In the genomic region with DNA sequence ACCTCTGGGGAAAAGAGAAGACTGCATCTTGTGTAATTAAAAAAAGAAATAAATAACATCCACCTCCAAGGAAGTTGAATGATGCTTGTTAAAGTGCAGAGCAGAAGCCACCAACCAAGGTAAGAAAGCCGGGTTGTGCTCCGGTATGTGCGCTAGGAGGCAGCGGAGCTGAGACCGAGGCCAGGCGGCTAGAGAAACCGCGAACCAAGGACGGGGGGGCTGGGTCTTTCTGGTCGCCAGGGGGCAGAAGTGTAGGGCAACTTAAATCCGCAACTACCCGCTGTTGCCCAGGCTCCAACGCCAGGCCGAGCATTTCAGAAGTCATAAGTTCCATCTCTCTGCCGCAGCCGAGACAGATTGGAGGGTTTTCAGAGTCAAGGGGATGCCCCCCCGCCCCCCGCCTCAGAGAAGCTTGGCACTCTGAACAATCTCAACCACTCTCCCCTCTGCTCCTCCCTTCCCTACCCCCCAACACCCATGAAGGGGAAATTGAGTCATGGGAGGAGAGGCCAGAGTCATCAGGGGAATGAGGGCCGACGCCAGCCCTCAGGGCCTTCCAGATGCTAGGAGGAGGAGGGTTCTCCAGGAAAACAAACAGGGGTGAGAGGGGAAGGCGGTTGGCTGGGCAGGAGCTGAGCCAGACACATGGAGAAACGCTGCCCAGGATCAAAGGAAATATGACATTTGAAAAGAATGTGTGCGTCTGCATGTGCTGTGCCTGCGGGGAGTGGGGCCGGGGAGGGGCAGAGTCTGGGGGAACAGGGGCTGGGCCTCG, we compare ENCODE assay signal across 1 cellular context.
TF ChIP-seq lines count a peak whose summit lies in the region.

No MANE protein-coding gene starts in this region.

TF ChIP-seq in GM23338, 12 proteins besides CTCF, POLR2A, EP300 and RAD21:
- TF ChIP-seq REST (IDR thresholded peaks at IDR 0.05; ENCODE audit: unreplicated experiment) (no peak), STAT1 (IDR thresholded peaks at IDR 0.05; ENCODE audit: unreplicated experiment) (no peak), EZH2 (IDR thresholded peaks at IDR 0.05; ENCODE audit: low read depth, unreplicated experiment) (no peak), ZNF331 (CRISPR knock-in tag; IDR thresholded peaks at IDR 0.05; ENCODE audit: low read depth) (no peak), ZNF462 (CRISPR knock-in tag; IDR thresholded peaks at IDR 0.05) (no peak), JUNB (IDR thresholded peaks at IDR 0.05; ENCODE audit: unreplicated experiment) (no peak), ZNF114 (CRISPR knock-in tag; IDR thresholded peaks at IDR 0.05) (no peak), CREB1 (CRISPR knock-in tag; IDR thresholded peaks at IDR 0.05; ENCODE audit: low read depth) (no peak), EZH2phosphoT487 (IDR thresholded peaks at IDR 0.05; ENCODE audit: unreplicated experiment) (no peak), ETS1 (IDR thresholded peaks at IDR 0.05) (no peak), NANOG (IDR thresholded peaks at IDR 0.05; ENCODE audit: borderline replicate concordance) (no peak), POLR2AphosphoS5 (IDR thresholded peaks at IDR 0.05; ENCODE audit: low read depth) (no peak)
